17 cellular contexts compared by ENCODE assay signal in genomic region chr5:82754347-82754746, GRCh38.
DNase-seq lines count a peak whose midpoint lies in the region; ATAC-seq lines count a peak whose summit lies in the region.
"Had no signal": no experiment of that assay in that cellular context is flagged by ENCODE, and none has a peak within 500 bp of the region (broad histone marks: within the 10 kb centered on the region; RNA-seq: fewer than 3 reads in every experiment).

No MANE protein-coding gene starts in this region.

- no peaks in the 10 kb centered on the region for H3K36me3 Mint-ChIP-seq in dendritic cell treated with granulocyte-macrophage colony-stimulating factor and Interleukin-4, amounts not matched to agents 40 ng/mL and 50 ng/mL, for 4 days (ENCODE audit: low read depth)
- H3K36me3 Mint-ChIP-seq: CD4-positive, alpha-beta memory T cell had no signal

- peaks cover 10% of the 10 kb centered on the region for H3K9me3 Mint-ChIP-seq in dendritic cell treated with granulocyte-macrophage colony-stimulating factor and Interleukin-4, amounts not matched to agents 40 ng/mL and 50 ng/mL, for 4 days

- intact Hi-C loops in dendritic cell treated with granulocyte-macrophage colony-stimulating factor and Interleukin-4, amounts not matched to agents 40 ng/mL and 50 ng/mL, for 4 days (cut with micrococcal nuclease), result no loop called here

- ATAC-seq in GM18502 (IDR thresholded peaks at IDR 0.05; ENCODE audit: poor library complexity, unreplicated experiment), result peak; percentile 3
- peak; percentile 10 for ATAC-seq in GM19043 (IDR thresholded peaks at IDR 0.05; ENCODE audit: low read depth, unreplicated experiment)
- peak; percentile 10 for ATAC-seq in HG02981 (IDR thresholded peaks at IDR 0.05; ENCODE audit: unreplicated experiment)
- ATAC-seq: GM23338, K562 had no signal

- no peak for DNase-seq in activated CD4-positive, alpha-beta T cell treated with anti-CD3 and anti-CD28 coated beads for 48 hours
- no peak for DNase-seq in NAMALWA (ENCODE audit: low spot score)
- no peak for DNase-seq in effector CD8-positive, alpha-beta T cell (lab: John Stamatoyannopoulos, UW)
- no peak for DNase-seq in foreskin melanocyte
- DNase-seq: C1 segment of cervical spinal cord; CD4-positive, alpha-beta memory T cell; DND-41; GDM1; H7; Karpas-422 had no signal

- no peak overlapping the region for H3K4me3 Mint-ChIP-seq in dendritic cell treated with granulocyte-macrophage colony-stimulating factor and Interleukin-4, amounts not matched to agents 40 ng/mL and 50 ng/mL, for 4 days
- H3K4me3 Mint-ChIP-seq: B cell; CD4-positive, alpha-beta memory T cell; GM23338 had no signal

- peaks cover 4% of the 10 kb centered on the region for H3K27me3 Mint-ChIP-seq in dendritic cell treated with granulocyte-macrophage colony-stimulating factor and Interleukin-4, amounts not matched to agents 40 ng/mL and 50 ng/mL, for 4 days
- H3K27me3 Mint-ChIP-seq: B cell had no signal

- H3K27ac Mint-ChIP-seq in dendritic cell treated with granulocyte-macrophage colony-stimulating factor and Interleukin-4, amounts not matched to agents 40 ng/mL and 50 ng/mL, for 4 days, result peak overlapping the region; percentile 52
- H3K27ac Mint-ChIP-seq: B cell; CD4-positive, alpha-beta memory T cell; GM23338 had no signal

- peaks cover 5% of the 10 kb centered on the region for H3K4me1 Mint-ChIP-seq in dendritic cell treated with granulocyte-macrophage colony-stimulating factor and Interleukin-4, amounts not matched to agents 40 ng/mL and 50 ng/mL, for 4 days (ENCODE audit: low read depth)
- H3K4me1 Mint-ChIP-seq: GM23338 had no signal
